Comparison of ENCODE assay signal across 22 cellular contexts in genomic region chr6:150490586-150490985, GRCh38.
DNase-seq lines count a peak whose midpoint lies in the region; ATAC-seq, FAIRE-seq and TF ChIP-seq lines count a peak whose summit lies in the region.
"Had no signal": no experiment of that assay in that cellular context is flagged by ENCODE, and none has a peak within 500 bp of the region (broad histone marks: within the 10 kb centered on the region; RNA-seq: fewer than 3 reads in every experiment).

No MANE protein-coding gene starts in this region.

- intact Hi-C loops in posterior vena cava (cut with DNase I), result no loop called here

- DNase-seq in A172 (ENCODE audit: low spot score) (peak; percentile 16), bronchial epithelial cell (ENCODE audit: low read depth) (peak; percentile 39), kidney tubule cell (ENCODE audit: low spot score) (peak; percentile 86), NCI-H69 (lab: John Stamatoyannopoulos, UW) (no peak), posterior vena cava (ENCODE audit: low spot score) (no peak), T-helper 2 cell (no peak)
- DNase-seq: activated CD4-positive, alpha-beta T cell treated with anti-CD3 and anti-CD28 coated beads, Interleukin-2, amount 50 U/mL, for 1 hour; AML-193; HFFc6; KG1; left cardiac atrium; naive B cell; NCI-H1694; NCI-H2171; NCI-H524 treated with DMSO at 0.1 percent for 48 hours; WERI-Rb-1 had no signal

- no peak for TF ChIP-seq CTCF in bronchial epithelial cell (IDR thresholded peaks at IDR 0.05; ENCODE audit: insufficient read depth, low read length, severe bottlenecking)

- no peaks in the 10 kb centered on the region for H3K27me3 ChIP-seq in bronchial epithelial cell (ENCODE audit: control insufficient read depth, insufficient read depth, low read length)

- ATAC-seq in HG02852 (IDR thresholded peaks at IDR 0.05; ENCODE audit: unreplicated experiment), result peak; percentile 8
- no peak for ATAC-seq in GM21576 (IDR thresholded peaks at IDR 0.05; ENCODE audit: unreplicated experiment)
- ATAC-seq: left cardiac atrium had no signal

- FAIRE-seq in bronchial epithelial cell (lab: Jason Lieb, UNC), result no peak
- FAIRE-seq: A204.1, GM12878 had no signal

- no peak overlapping the region for H3K4me3 ChIP-seq in bronchial epithelial cell (ENCODE audit: low read depth, low read length)
- H3K4me3 ChIP-seq: coronary artery, GM12878, skin epidermis had no signal

- no peaks in the 10 kb centered on the region for H3K36me3 ChIP-seq in bronchial epithelial cell (ENCODE audit: control insufficient read depth, insufficient read depth, low read length)
- H3K36me3 ChIP-seq: WERI-Rb-1 had no signal

Comparison
In these comparisons a context has a peak if more than half of its experiments do, and no peak if none do; other contexts are left out.
1. DNase-seq: peak in A172 (single experiment), bronchial epithelial cell (single experiment) and kidney tubule cell (single experiment); none in NCI-H69 (single experiment), posterior vena cava (single experiment) and T-helper 2 cell (0 of 5).